In the genomic region with DNA sequence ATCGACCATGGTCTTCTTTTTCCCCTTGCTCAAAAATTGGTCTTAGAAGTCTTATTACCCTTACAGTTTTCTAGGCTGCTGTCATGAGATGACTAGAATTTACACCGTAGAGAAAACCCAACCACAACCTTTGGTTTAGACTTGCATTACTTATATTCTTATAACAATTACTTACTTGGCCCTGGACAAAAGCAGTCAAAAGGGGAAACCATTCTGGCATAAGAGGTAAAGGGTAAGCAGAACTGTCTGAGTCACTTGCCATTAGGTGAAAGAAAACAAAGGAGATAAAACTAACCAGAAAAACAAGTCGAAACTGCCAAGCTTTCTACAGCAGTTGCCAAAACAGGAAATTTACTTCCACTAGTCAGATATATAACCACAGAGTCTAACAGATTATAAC, we compare ENCODE assay signal across 8 cellular contexts. TPM values are rescaled to one million over a fixed set of nuclear protein-coding genes. Genes with fewer than 3 reads are reported as not detected.
A peak's percentile ranks its signal among the peaks of the same experiment; 100 is the strongest.
DNase-seq lines count a peak whose midpoint lies in the region; ATAC-seq lines count a peak whose summit lies in the region.

No MANE protein-coding gene starts in this region.

- DNase-seq in Caki2 (ENCODE audit: low read depth) (peak; percentile 72), kidney tubule cell (ENCODE audit: low spot score) (peak; percentile 77), NCI-H1105 (lab: John Stamatoyannopoulos, UW) (no peak), NCI-H187 (lab: John Stamatoyannopoulos, UW) (no peak), islet precursor cell (no peak)
- DNase-seq in activated CD4-positive, alpha-beta memory T cell treated with anti-CD3 and anti-CD28 coated beads for 36 hours: no peak

- POLR2A ChIA-PET in activated CD4-positive, alpha-beta memory T cell treated with anti-CD3 and anti-CD28 coated beads for 36 hours (lab: Charles Lee): interaction anchor here (0.9 to 2.8 kb wide), 4 partner anchors 8 to 310 kb away, joined by 3 to 16 read pairs (median 3); partner anchors contain the start of gene TMEM245

- no peaks in the 10 kb centered on the region for H3K27me3 Mint-ChIP-seq in activated CD4-positive, alpha-beta memory T cell treated with anti-CD3 and anti-CD28 coated beads for 36 hours

- peak overlapping the region; percentile 38 for H3K4me3 Mint-ChIP-seq in activated CD4-positive, alpha-beta memory T cell treated with anti-CD3 and anti-CD28 coated beads for 36 hours

- intact Hi-C loops in activated CD4-positive, alpha-beta memory T cell treated with anti-CD3 and anti-CD28 coated beads for 36 hours (cut with micrococcal nuclease): loop anchor here (1.0 to 5.0 kb wide), 5 partner anchors 8 to 215 kb away; no protein-coding TSS in a partner anchor

- in situ Hi-C loops in Caki2 (cut with HindIII; ENCODE audit: low pct_unique_long_range_greater_than_20kb, low sequenced_read_pairs): no loop called here

- H3K9me3 Mint-ChIP-seq in activated CD4-positive, alpha-beta memory T cell treated with anti-CD3 and anti-CD28 coated beads for 36 hours: peaks cover 9% of the 10 kb centered on the region

- H3K27ac Mint-ChIP-seq in activated CD4-positive, alpha-beta memory T cell treated with anti-CD3 and anti-CD28 coated beads for 36 hours: peak overlapping the region; percentile 76

- CTCF ChIA-PET in activated CD4-positive, alpha-beta memory T cell treated with anti-CD3 and anti-CD28 coated beads for 36 hours (lab: Charles Lee): no interaction called here

- ATAC-seq in GM19467 (IDR thresholded peaks at IDR 0.05; ENCODE audit: unreplicated experiment) (peak; percentile 72), HG03460 (IDR thresholded peaks at IDR 0.05; ENCODE audit: unreplicated experiment) (peak; percentile 65)

- H3K4me1 Mint-ChIP-seq in activated CD4-positive, alpha-beta memory T cell treated with anti-CD3 and anti-CD28 coated beads for 36 hours (ENCODE audit: low read depth): peaks cover 66% of the 10 kb centered on the region

- peaks cover 34% of the 10 kb centered on the region for H3K36me3 Mint-ChIP-seq in activated CD4-positive, alpha-beta memory T cell treated with anti-CD3 and anti-CD28 coated beads for 36 hours

RNA-seq across cellular contexts. Expression of gene TMEM245, which starts 17.9 kb away (rescaled TPM):
- total RNA-seq in Caki2 (2014; rRNA removed; shearing (Covaris generic); ENCODE audit: low replicate concordance): 41.7 and 53.0 TPM in 2 replicates
- total RNA-seq in activated CD4-positive, alpha-beta memory T cell treated with anti-CD3 and anti-CD28 coated beads for 36 hours: 10 to 100 TPM; 23.0 TPM

Comparison
In these comparisons a context has a peak if more than half of its experiments do, and no peak if none do; other contexts are left out.
1. DNase-seq: peak in Caki2 (single experiment) and kidney tubule cell (single experiment); none in activated CD4-positive, alpha-beta memory T cell treated with anti-CD3 and anti-CD28 coated beads for 36 hours (single experiment), NCI-H1105 (single experiment), NCI-H187 (0 of 2) and islet precursor cell (single experiment).